In genomic region chr12:101471878-101472277, GRCh38 we compare ENCODE assay signal across 14 cellular contexts. TPM values are rescaled to one million over a fixed set of nuclear protein-coding genes. Genes with fewer than 3 reads are reported as not detected.
"Had no signal": no experiment of that assay in that cellular context is flagged by ENCODE, and none has a peak within 500 bp of the region (broad histone marks: within the 10 kb centered on the region; RNA-seq: fewer than 3 reads in every experiment).

No MANE protein-coding gene starts in this region.

RNA-seq across cellular contexts. Expression of gene SPIC, which starts 3.3 kb away (rescaled TPM):
- total RNA-seq: activated CD4-positive, alpha-beta memory T cell treated with anti-CD3 and anti-CD28 coated beads for 36 hours; activated CD4-positive, alpha-beta memory T cell treated with anti-CD3 and anti-CD28 coated beads, Interleukin-2, amount 10 ng/mL, durations not matched to agents 7 days and 5 days; activated CD4-positive, alpha-beta T cell treated with anti-CD3 and anti-CD28 coated beads for 36 hours; activated CD4-positive, alpha-beta T cell treated with anti-CD3 and anti-CD28 coated beads, Interleukin-2, amount 10 ng/mL, durations not matched to agents 24 days and 14 days; activated CD4-positive, alpha-beta T cell treated with anti-CD3 and anti-CD28 coated beads, Interleukin-2, amount 10 ng/mL, durations not matched to agents 7 days and 5 days; activated CD8-positive, alpha-beta memory T cell treated with anti-CD3 and anti-CD28 coated beads for 36 hours; activated CD8-positive, alpha-beta memory T cell treated with anti-CD3 and anti-CD28 coated beads, Interleukin-2, amount 10 ng/mL, durations not matched to agents 7 days and 5 days; activated CD8-positive, alpha-beta T cell treated with anti-CD3 and anti-CD28 coated beads for 36 hours; activated CD8-positive, alpha-beta T cell treated with anti-CD3 and anti-CD28 coated beads, Interleukin-2, amount 10 ng/mL, durations not matched to agents 7 days and 5 days; T-cell; T-helper 1 cell treated with Interleukin-12 subunit alpha and Interleukin-12 subunit beta and Interleukin-4 antibody, amounts not matched to agents 30 ng/mL and 1 ng/mL, for 36 hours; T-helper 17 cell; T-helper 2 cell treated with Interferon-gamma antibody and Interleukin-4, amounts not matched to agents 100 ng/mL and 5 ng/mL, for 36 hours; WTC11 had no signal
